ENCODE assay signal across 8 cellular contexts in genomic region chr2:190535119-190535439, GRCh38. TPM values are rescaled to one million over a fixed set of nuclear protein-coding genes. Genes with fewer than 3 reads are reported as not detected.
A peak's percentile ranks its signal among the peaks of the same experiment; 100 is the strongest.
DNase-seq lines count a peak whose midpoint lies in the region; ATAC-seq and TF ChIP-seq lines count a peak whose summit lies in the region.

No MANE protein-coding gene starts in this region.

- peaks cover 13% of the 10 kb centered on the region for H3K9me3 ChIP-seq in thoracic aorta

- peaks cover 4 to 33% of the 10 kb centered on the region in 2 donors for H3K4me1 ChIP-seq in thoracic aorta (ENCODE audit: control insufficient read depth in 1 of 2, low read depth in 2 of 2)

- peak overlapping the region; percentile 85 for H3K4me3 Mint-ChIP-seq in T-helper 2 cell treated with Interferon-gamma antibody and Interleukin-4, amounts not matched to agents 5 μg/mL and 100 μg/mL, for 36 hours
- peak overlapping the region; percentile 98 for H3K4me3 Mint-ChIP-seq in activated T-helper 17 cell treated with anti-CD3 and anti-CD28 coated beads, Interleukin-2, amount 50 U/mL, for 72 hours
- peak overlapping the region; percentile 91 to 95 (median 92) for H3K4me3 Mint-ChIP-seq in immature natural killer cell

- H3K36me3 Mint-ChIP-seq in T-helper 2 cell treated with Interferon-gamma antibody and Interleukin-4, amounts not matched to agents 5 μg/mL and 100 μg/mL, for 36 hours (ENCODE audit: low read depth) = peaks cover 44% of the 10 kb centered on the region
- peaks cover 15% of the 10 kb centered on the region for H3K36me3 Mint-ChIP-seq in activated T-helper 17 cell treated with anti-CD3 and anti-CD28 coated beads, Interleukin-2, amount 50 U/mL, for 72 hours (ENCODE audit: low read depth)
- peaks cover 13 to 23% (median 18%) of the 10 kb centered on the region in 3 donors for H3K36me3 Mint-ChIP-seq in immature natural killer cell

- H3K27me3 Mint-ChIP-seq in T-helper 2 cell treated with Interferon-gamma antibody and Interleukin-4, amounts not matched to agents 5 μg/mL and 100 μg/mL, for 36 hours (ENCODE audit: low read depth) = no peaks in the 10 kb centered on the region
- no peaks in the 10 kb centered on the region for H3K27me3 Mint-ChIP-seq in activated T-helper 17 cell treated with anti-CD3 and anti-CD28 coated beads, Interleukin-2, amount 50 U/mL, for 72 hours
- peaks cover 2 to 15% (median 12%) of the 10 kb centered on the region in 3 donors for H3K27me3 Mint-ChIP-seq in immature natural killer cell (ENCODE audit: low read depth in 3 of 3)

- H3K27ac Mint-ChIP-seq in T-helper 2 cell treated with Interferon-gamma antibody and Interleukin-4, amounts not matched to agents 5 μg/mL and 100 μg/mL, for 36 hours = peak overlapping the region; percentile 92
- peak overlapping the region; percentile 35 for H3K27ac Mint-ChIP-seq in activated T-helper 17 cell treated with anti-CD3 and anti-CD28 coated beads, Interleukin-2, amount 50 U/mL, for 72 hours
- peak overlapping the region; percentile 91 to 100 (median 95) for H3K27ac Mint-ChIP-seq in immature natural killer cell

- ATAC-seq in activated T-helper 17 cell treated with anti-CD3 and anti-CD28 coated beads, Interleukin-2, amount 50 U/mL, for 72 hours (replicated peaks) = no peak
- no peak for ATAC-seq in thoracic aorta (ENCODE audit: insufficient number of reproducible peaks, low FRiP score, low read depth)
- no peak for ATAC-seq in HG02973 (IDR thresholded peaks at IDR 0.05; ENCODE audit: unreplicated experiment)

- H3K9me3 Mint-ChIP-seq in T-helper 2 cell treated with Interferon-gamma antibody and Interleukin-4, amounts not matched to agents 5 μg/mL and 100 μg/mL, for 36 hours = peaks cover 36% of the 10 kb centered on the region
- peaks cover 16% of the 10 kb centered on the region for H3K9me3 Mint-ChIP-seq in activated T-helper 17 cell treated with anti-CD3 and anti-CD28 coated beads, Interleukin-2, amount 50 U/mL, for 72 hours
- peaks cover 1 to 19% (median 13%) of the 10 kb centered on the region in 6 donors for H3K9me3 Mint-ChIP-seq in immature natural killer cell

- H3K4me3 ChIP-seq in thoracic aorta = peak overlapping the region; percentile 76

- DNase-seq in T-helper 2 cell treated with Interferon-gamma antibody and Interleukin-4, amounts not matched to agents 5 μg/mL and 100 μg/mL, for 36 hours (ENCODE audit: low spot score) = no peak
- DNase-seq in T-helper 2 cell (no peak), immature natural killer cell (no peak), thoracic aorta (ENCODE audit: low spot score) (no peak), medulla oblongata (ENCODE audit: extremely low spot score) (no peak), NCI-H1048 (lab: John Stamatoyannopoulos, UW) (no peak)

- H3K36me3 ChIP-seq in thoracic aorta = no peaks in the 10 kb centered on the region

- peaks cover 47% of the 10 kb centered on the region for H3K4me1 Mint-ChIP-seq in T-helper 2 cell treated with Interferon-gamma antibody and Interleukin-4, amounts not matched to agents 5 μg/mL and 100 μg/mL, for 36 hours (ENCODE audit: low read depth)
- peaks cover 29% of the 10 kb centered on the region for H3K4me1 Mint-ChIP-seq in activated T-helper 17 cell treated with anti-CD3 and anti-CD28 coated beads, Interleukin-2, amount 50 U/mL, for 72 hours
- peaks cover 31 to 53% of the 10 kb centered on the region in 2 donors for H3K4me1 Mint-ChIP-seq in immature natural killer cell

- H3K27me3 ChIP-seq in thoracic aorta (replicated peaks; ENCODE audit: insufficient read depth) = no peaks in the 10 kb centered on the region

- no peak for TF ChIP-seq CTCF in thoracic aorta (IDR thresholded peaks at IDR 0.05)

- H3K27ac ChIP-seq in thoracic aorta = peak overlapping the region; percentile 89 to 97

RNA-seq across cellular contexts. Expression of gene NEMP2, which starts 0.6 kb away (rescaled TPM):
- 10 to 100 TPM; 10.6 to 16.5 TPM for total RNA-seq in activated T-helper 17 cell treated with anti-CD3 and anti-CD28 coated beads, Interleukin-2, amount 50 U/mL, for 72 hours
- polyA plus RNA-seq in immature natural killer cell = 10 to 100 TPM; 10.4 to 20.0 (median 11.4) TPM
- total RNA-seq in thoracic aorta = 1 to 10 TPM; 3.2 to 3.6 TPM

Comparison
In these comparisons a context has a peak if more than half of its experiments do, and no peak if none do; other contexts are left out.
1. H3K27ac Mint-ChIP-seq: peak in every context shown above with its lines; median percentile 95 in immature natural killer cell; 92 in T-helper 2 cell treated with Interferon-gamma antibody and Interleukin-4, amounts not matched to agents 5 μg/mL and 100 μg/mL, for 36 hours; 35 in activated T-helper 17 cell treated with anti-CD3 and anti-CD28 coated beads, Interleukin-2, amount 50 U/mL, for 72 hours.